8 cellular contexts compared by ENCODE assay signal in genomic region chr2:97868986-97869721, GRCh38.
DNase-seq lines count a peak whose midpoint lies in the region; ATAC-seq, FAIRE-seq and TF ChIP-seq lines count a peak whose summit lies in the region.

No MANE protein-coding gene starts in this region.

- no peak overlapping the region for H4K8ac ChIP-seq in H1 (ENCODE audit: extremely low read depth, insufficient read depth, low read length)

- H2AFZ ChIP-seq in H1 (ENCODE audit: low read length): no peak overlapping the region

- H3K27me3 ChIP-seq in H1 (replicated peaks in 1 of 4; ENCODE audit: control insufficient read depth in 3 of 4, extremely low read depth in 1 of 4, insufficient read depth in 3 of 4, low read length in 3 of 4): no peaks in the 10 kb centered on the region
- no peaks in the 10 kb centered on the region for H3K27me3 ChIP-seq in effector memory CD4-positive, alpha-beta T cell (replicated peaks; ENCODE audit: control insufficient read depth, insufficient read depth, low read length, poor library complexity, severe bottlenecking)

- peak; percentile 73 for DNase-seq in AG08396 (ENCODE audit: low spot score)
- peak; percentile 97 for DNase-seq in M059J (ENCODE audit: low read depth)
- DNase-seq in H1 (ENCODE audit: low read depth in 1 of 2, low spot score in 2 of 2): no peak
- DNase-seq in mucosa of descending colon: no peak
- DNase-seq in effector memory CD4-positive, alpha-beta T cell: no peak
- no peak for DNase-seq in activated naive CD4-positive, alpha-beta T cell (lab: John Stamatoyannopoulos, UW)

- H3K4ac ChIP-seq in H1 (replicated peaks; ENCODE audit: insufficient read length, low read depth, low read length): no peak overlapping the region

- H4K5ac ChIP-seq in H1 (ENCODE audit: insufficient read length, low read depth, low read length): no peak overlapping the region

- H3K9ac ChIP-seq in H1 (replicated peaks in 1 of 4; ENCODE audit: extremely low read depth in 1 of 4, low read depth in 3 of 4, low read length in 3 of 4): no peak overlapping the region

- H2BK20ac ChIP-seq in H1 (ENCODE audit: low read length): no peak overlapping the region

- no peaks in the 10 kb centered on the region; a peak in 1 of 8 replicates for H3K36me3 ChIP-seq in H1 (ENCODE audit: control insufficient read depth in 2 of 4, insufficient read depth in 4 of 4, low read length in 3 of 4)
- no peaks in the 10 kb centered on the region for H3K36me3 ChIP-seq in mucosa of descending colon (ENCODE audit: low read depth)
- H3K36me3 ChIP-seq in effector memory CD4-positive, alpha-beta T cell (ENCODE audit: control insufficient read depth, insufficient read depth, low read length): no peaks in the 10 kb centered on the region

- H3K56ac ChIP-seq in H1 (replicated peaks; ENCODE audit: insufficient read length, low read depth, low read length): no peak overlapping the region

- H3K9me3 ChIP-seq in H1 (ENCODE audit: insufficient read depth in 2 of 2, low read depth in 1 of 2, low read length in 1 of 2): peaks cover 16 to 22% of the 10 kb centered on the region in 2 experiments; a peak in 3 of 4 replicates
- H3K9me3 ChIP-seq in mucosa of descending colon: no peaks in the 10 kb centered on the region
- no peaks in the 10 kb centered on the region for H3K9me3 ChIP-seq in effector memory CD4-positive, alpha-beta T cell (ENCODE audit: control insufficient read depth, low read length)

- H2BK12ac ChIP-seq in H1 (ENCODE audit: low read depth, low read length): no peak overlapping the region

- intact Hi-C loops in mucosa of descending colon (cut with DNase I, micrococcal nuclease): no loop called here

- 89% methylated on average over 5 of the region's 5 CpGs; no CpG with 5 or more reads in 1 of the 2 experiments for WGBS in H1 (ENCODE audit: extremely low coverage in 1 of 2, insufficient coverage in 1 of 2, insufficient read length in 1 of 2, insufficient replicate concordance in 2 of 2, low coverage in 1 of 2, low lambda C conversion rate in 2 of 2, missing lambda C conversion rate in 1 of 2), 2 experiments

- H2AK5ac ChIP-seq in H1 (ENCODE audit: low read depth, low read length): no peak overlapping the region

- H2BK15ac ChIP-seq in H1 (ENCODE audit: low read length): no peak overlapping the region

- no peak for TF ChIP-seq EP300 in H1 (IDR thresholded peaks at IDR 0.05; ENCODE audit: borderline replicate concordance in 1 of 2, low read depth in 2 of 2, low read length in 2 of 2)

- no peak for TF ChIP-seq POLR2A in H1 (IDR thresholded peaks at IDR 0.05; ENCODE audit: control extremely low read depth in 1 of 2, low read depth in 2 of 2, low read length in 2 of 2)

- H3K4me1 ChIP-seq in H1 (replicated peaks in 1 of 4; ENCODE audit: control insufficient read depth in 3 of 4, insufficient read depth in 4 of 4, low read length in 3 of 4) (0 out of 7 replicates have a peak, but pooled peaks cover 0 to 7% (median 0%) of the 10 kb centered on the region in 4 experiments), mucosa of descending colon (ENCODE audit: low read depth) (peaks cover 18% of the 10 kb centered on the region)
- peaks cover 15% of the 10 kb centered on the region for H3K4me1 ChIP-seq in effector memory CD4-positive, alpha-beta T cell (ENCODE audit: control insufficient read depth, insufficient read depth, low read length, poor library complexity, severe bottlenecking)

- no peak overlapping the region for H2BK5ac ChIP-seq in H1 (ENCODE audit: low read depth, low read length)

- H3K79me1 ChIP-seq in H1 (ENCODE audit: low read depth, low read length): no peaks in the 10 kb centered on the region

- no peak for TF ChIP-seq RAD21 in H1 (IDR thresholded peaks at IDR 0.05 in 1 of 2, conservative IDR thresholded peaks at IDR 0.05 in 1 of 2; ENCODE audit: low read depth in 2 of 2, low read length in 2 of 2)

- H4K20me1 ChIP-seq in H1 (replicated peaks in 1 of 2; ENCODE audit: control insufficient read depth in 1 of 2, insufficient read depth in 2 of 2, low read length in 2 of 2): no peaks in the 10 kb centered on the region

- H2BK120ac ChIP-seq in H1 (replicated peaks; ENCODE audit: low read depth, low read length): no peak overlapping the region

- ATAC-seq in mucosa of descending colon (peak; percentile 96), HG02885 (IDR thresholded peaks at IDR 0.05; ENCODE audit: poor library complexity, unreplicated experiment) (no peak)
- ATAC-seq in activated CD4-positive, CD25-positive, alpha-beta regulatory T cell treated with anti-CD3 and anti-CD28 coated beads, Interleukin-2, amount 50 U/mL, for 24 hours: no peak

- POLR2A ChIA-PET in H1 (lab: Charles Lee; ENCODE audit: partially characterized antibody): no interaction called here

- H3K23me2 ChIP-seq in H1 (ENCODE audit: low read depth, low read length): no peaks in the 10 kb centered on the region

- no peaks in the 10 kb centered on the region for H3K79me2 ChIP-seq in H1 (ENCODE audit: control insufficient read depth in 1 of 2, insufficient read depth in 2 of 2, low read length in 2 of 2)

- TF ChIP-seq CTCF in H1 (IDR thresholded peaks at IDR 0.05; ENCODE audit: control extremely low read depth in 1 of 3, insufficient read depth in 1 of 3, low read depth in 1 of 3, low read length in 3 of 3) (no peak), mucosa of descending colon (IDR thresholded peaks at IDR 0.05) (no peak)

- H3K27ac ChIP-seq in H1 (ENCODE audit: low read depth, low read length): no peak overlapping the region
- H3K27ac ChIP-seq in effector memory CD4-positive, alpha-beta T cell (ENCODE audit: insufficient read depth, low read length, poor library complexity, severe bottlenecking): no peak overlapping the region

- no peak overlapping the region for H3K14ac ChIP-seq in H1 (ENCODE audit: insufficient read length)

- no peak for FAIRE-seq in H1 (lab: Jason Lieb, UNC)

- no peak overlapping the region for H3K18ac ChIP-seq in H1 (ENCODE audit: extremely low read depth, low read length)

- no peak overlapping the region for H4K91ac ChIP-seq in H1 (replicated peaks; ENCODE audit: insufficient read length, low read length)

- CTCF ChIA-PET in H1 (lab: Charles Lee; ENCODE audit: partially characterized antibody): no interaction called here

- no peak overlapping the region for H3K4me3 ChIP-seq in H1 (ENCODE audit: extremely low read depth in 1 of 4, insufficient read depth in 2 of 4, low read depth in 3 of 4, low read length in 4 of 4)
- H3K4me3 ChIP-seq in mucosa of descending colon: no peak overlapping the region
- no peak overlapping the region for H3K4me3 ChIP-seq in effector memory CD4-positive, alpha-beta T cell (ENCODE audit: insufficient read depth, low read depth, low read length, poor library complexity, severe bottlenecking)

- H3K23ac ChIP-seq in H1 (ENCODE audit: insufficient read length): no peak overlapping the region

- H3K4me2 ChIP-seq in H1 (ENCODE audit: insufficient read depth in 1 of 2, low read depth in 2 of 2, low read length in 2 of 2): no peak overlapping the region

TF ChIP-seq in H1, 55 proteins besides CTCF, POLR2A, EP300 and RAD21:
- TF ChIP-seq ASH2L (IDR thresholded peaks at IDR 0.05; ENCODE audit: low read length): no peak
- TF ChIP-seq JUND (IDR thresholded peaks at IDR 0.05; ENCODE audit: low read length): 0 out of 2 replicates have a peak, but pooled peaks have one; percentile 30

Comparison
In these comparisons a context has a peak if more than half of its experiments do, and no peak if none do; other contexts are left out.
1. DNase-seq: peak in AG08396 (single experiment) and M059J (single experiment); none in H1 (0 of 2), mucosa of descending colon (0 of 3), effector memory CD4-positive, alpha-beta T cell (0 of 3) and activated naive CD4-positive, alpha-beta T cell (0 of 4).